13 cellular contexts compared by ENCODE assay signal in genomic region chr2:104790100-104790811, GRCh38.
A peak's percentile ranks its signal among the peaks of the same experiment; 100 is the strongest.
DNase-seq lines count a peak whose midpoint lies in the region; ATAC-seq, FAIRE-seq and TF ChIP-seq lines count a peak whose summit lies in the region.
"Had no signal": no experiment of that assay in that cellular context is flagged by ENCODE, and none has a peak within 500 bp of the region (broad histone marks: within the 10 kb centered on the region; RNA-seq: fewer than 3 reads in every experiment).

No MANE protein-coding gene starts in this region.

- WGBS in right cardiac atrium = 26% methylated on average over 18 of the region's 18 CpGs
- no CpG with 5 or more reads among the region's 18 CpGs for whole genome bisulfite sequencing in trophoblast cell (ENCODE audit: extremely low coverage, insufficient coverage, insufficient read length)
- WGBS in sigmoid colon, 2 donors = 64 to 67% methylated on average over 18 of the region's 18 CpGs

- no peak for TF ChIP-seq EP300 in sigmoid colon (IDR thresholded peaks at IDR 0.05)

- H3K27me3 ChIP-seq in right cardiac atrium (ENCODE audit: control insufficient read depth, insufficient read depth) (no peaks in the 10 kb centered on the region), right atrium auricular region (no peaks in the 10 kb centered on the region), trophoblast cell (ENCODE audit: insufficient read depth, low read length) (no peaks in the 10 kb centered on the region), sigmoid colon (peaks cover 0 to 13% (median 0%) of the 10 kb centered on the region in 3 donors)
- H3K27me3 ChIP-seq: transverse colon had no signal

- DNase-seq in right cardiac atrium = peak; percentile 38 to 72 (median 46)
- no peak for DNase-seq in right atrium auricular region (ENCODE audit: low spot score)
- peak; percentile 1 for DNase-seq in fibroblast of villous mesenchyme (ENCODE audit: low read depth)
- DNase-seq in trophoblast cell = no peak
- no peak for DNase-seq in HTR-8/SVneo (ENCODE audit: insufficient read length, low spot score)
- no peak for DNase-seq in sigmoid colon
- DNase-seq: Calu3, NCI-H187 treated with DMSO at 0.1 percent for 48 hours, SIG-M5, transverse colon had no signal

- H3K18ac ChIP-seq in trophoblast cell (ENCODE audit: low read length) = no peak overlapping the region

- H3K4me1 ChIP-seq in right cardiac atrium (ENCODE audit: control insufficient read depth, insufficient read depth, low read length) (no peaks in the 10 kb centered on the region), right atrium auricular region (no peaks in the 10 kb centered on the region), trophoblast cell (ENCODE audit: control insufficient read depth in 1 of 2, insufficient read depth in 2 of 2, low read length in 2 of 2) (peaks cover 0 to 2% of the 10 kb centered on the region in 2 experiments), sigmoid colon (no peaks in the 10 kb centered on the region)
- H3K4me1 ChIP-seq: transverse colon had no signal

- H2BK5ac ChIP-seq in trophoblast cell (ENCODE audit: low read depth, low read length, poor library complexity) = no peak overlapping the region

- H3K9me3 ChIP-seq in right cardiac atrium (ENCODE audit: control insufficient read depth, low read length) = no peaks in the 10 kb centered on the region
- no peaks in the 10 kb centered on the region for H3K9me3 ChIP-seq in right atrium auricular region
- H3K9me3 ChIP-seq in trophoblast cell (ENCODE audit: insufficient read depth, low read depth, low read length) = no peaks in the 10 kb centered on the region
- no peaks in the 10 kb centered on the region for H3K9me3 ChIP-seq in sigmoid colon
- H3K9me3 ChIP-seq: transverse colon had no signal

- no peak overlapping the region for H4K91ac ChIP-seq in trophoblast cell (ENCODE audit: low read depth, low read length)

- H2AFZ ChIP-seq in trophoblast cell (ENCODE audit: insufficient read depth, low read length, poor library complexity) = no peak overlapping the region

- H3K36me3 ChIP-seq in right atrium auricular region = no peaks in the 10 kb centered on the region
- H3K36me3 ChIP-seq in trophoblast cell (ENCODE audit: control insufficient read depth in 1 of 2, insufficient read depth in 2 of 2, low read length in 2 of 2) = no peaks in the 10 kb centered on the region
- no peaks in the 10 kb centered on the region for H3K36me3 ChIP-seq in sigmoid colon
- H3K36me3 ChIP-seq: transverse colon had no signal

- H3K4ac ChIP-seq in trophoblast cell (ENCODE audit: low read depth, low read length) = no peak overlapping the region

- H2BK120ac ChIP-seq in trophoblast cell (ENCODE audit: insufficient read depth, low read length, poor library complexity) = no peak overlapping the region

- ATAC-seq in right cardiac atrium = peak; percentile 54 to 82
- no peak for ATAC-seq in GM18505 (IDR thresholded peaks at IDR 0.05; ENCODE audit: unreplicated experiment)
- ATAC-seq in HG03457 (IDR thresholded peaks at IDR 0.05; ENCODE audit: unreplicated experiment) = no peak

- H4K8ac ChIP-seq in trophoblast cell (ENCODE audit: low read depth, low read length) = no peak overlapping the region

- H3K79me1 ChIP-seq in trophoblast cell (ENCODE audit: low read length) = no peaks in the 10 kb centered on the region

- intact Hi-C loops in right cardiac atrium (cut with DNase I) (no loop called here), sigmoid colon (cut with DNase I) (no loop called here)

- no peak overlapping the region for H3K27ac ChIP-seq in right cardiac atrium (ENCODE audit: low read length)
- H3K27ac ChIP-seq in right atrium auricular region = no peak overlapping the region
- H3K27ac ChIP-seq in trophoblast cell (ENCODE audit: low read depth, low read length) = no peak overlapping the region
- H3K27ac ChIP-seq in sigmoid colon = no peak overlapping the region
- H3K27ac ChIP-seq: transverse colon had no signal

- no peak for FAIRE-seq in HTR-8/SVneo (lab: Jason Lieb, UNC)
- FAIRE-seq: colon had no signal

- H3K4me3 ChIP-seq in right cardiac atrium (ENCODE audit: low read length) (no peak overlapping the region), right atrium auricular region (no peak overlapping the region), fibroblast of villous mesenchyme (ENCODE audit: low read depth, low read length) (no peak overlapping the region), trophoblast cell (ENCODE audit: low read depth, low read length) (no peak overlapping the region), sigmoid colon (no peak overlapping the region)
- H3K4me3 ChIP-seq: transverse colon had no signal

- H3K79me2 ChIP-seq in trophoblast cell (ENCODE audit: control insufficient read depth, insufficient read depth, low read length, poor library complexity) = no peaks in the 10 kb centered on the region

- peak overlapping the region; percentile 52 for H3K9ac ChIP-seq in trophoblast cell (ENCODE audit: low read length)

- H2BK12ac ChIP-seq in trophoblast cell (ENCODE audit: low read length) = no peak overlapping the region

- no peak overlapping the region for H3K23ac ChIP-seq in trophoblast cell (ENCODE audit: low read length)

- no peak overlapping the region for H3K4me2 ChIP-seq in trophoblast cell (ENCODE audit: low read length)

- no peak overlapping the region for H4K12ac ChIP-seq in trophoblast cell (ENCODE audit: low read depth, low read length)

- H2AK5ac ChIP-seq in trophoblast cell (ENCODE audit: low read length) = no peak overlapping the region

- TF ChIP-seq POLR2A in GM18505 (IDR thresholded peaks at IDR 0.05; ENCODE audit: borderline replicate concordance, extremely low read depth, insufficient read depth, insufficient read length) (no peak), sigmoid colon (IDR thresholded peaks at IDR 0.05) (no peak)

- no peak for TF ChIP-seq CTCF in right atrium auricular region (IDR thresholded peaks at IDR 0.05)
- TF ChIP-seq CTCF in fibroblast of villous mesenchyme (IDR thresholded peaks at IDR 0.05; ENCODE audit: insufficient read depth, low read depth, low read length) = no peak
- no peak for TF ChIP-seq CTCF in sigmoid colon (IDR thresholded peaks at IDR 0.05)

- H3K14ac ChIP-seq in trophoblast cell (ENCODE audit: low read length) = no peak overlapping the region

Comparison
In these comparisons a context has a peak if more than half of its experiments do, and no peak if none do; other contexts are left out.
1. DNase-seq: peak in right cardiac atrium (3 of 3) and fibroblast of villous mesenchyme (single experiment); none in right atrium auricular region (single experiment), trophoblast cell (0 of 2), HTR-8/SVneo (single experiment) and sigmoid colon (single experiment).
2. ATAC-seq: peak in right cardiac atrium (2 of 2); none in GM18505 (single experiment) and HG03457 (single experiment).